ENCODE assay signal across 9 cellular contexts in genomic region chr7:104945599-104945956, GRCh38.
DNase-seq lines count a peak whose midpoint lies in the region; TF ChIP-seq lines count a peak whose summit lies in the region.
"Had no signal": no experiment of that assay in that cellular context is flagged by ENCODE, and none has a peak within 500 bp of the region (broad histone marks: within the 10 kb centered on the region; RNA-seq: fewer than 3 reads in every experiment).

No MANE protein-coding gene starts in this region.

- peaks cover 1% of the 10 kb centered on the region for H3K9me3 Mint-ChIP-seq in activated CD4-positive, alpha-beta T cell treated with anti-CD3 and anti-CD28 coated beads, Interleukin-2, amount 10 ng/mL, durations not matched to agents 7 days and 5 days

- POLR2A ChIA-PET in activated CD4-positive, alpha-beta T cell treated with anti-CD3 and anti-CD28 coated beads, Interleukin-2, amount 10 ng/mL, durations not matched to agents 7 days and 5 days (lab: Charles Lee): interaction anchor here (0.5 kb wide), 1 partner anchor 72 kb away, joined by 3 read pairs; no protein-coding TSS in a partner anchor

- TF ChIP-seq RAD21 in liver (IDR thresholded peaks at IDR 0.05): no peak

- peak overlapping the region; percentile 49 for H3K4me3 ChIP-seq in adipocyte (ENCODE audit: low read length)
- H3K4me3 ChIP-seq in liver (ENCODE audit: low read depth in 1 of 3, low read length in 3 of 3): no peak overlapping the region
- H3K4me3 ChIP-seq: MG63 had no signal

- peak overlapping the region; percentile 77 for H3K9ac ChIP-seq in adipocyte (ENCODE audit: low read length)
- no peak overlapping the region for H3K9ac ChIP-seq in liver (ENCODE audit: low read depth in 1 of 2, low read length in 2 of 2)

- H3K27ac ChIP-seq in liver (ENCODE audit: low read depth in 1 of 2, low read length in 2 of 2): peak overlapping the region; percentile 5 to 49
- peak overlapping the region; percentile 44 for H3K27ac ChIP-seq in temporal lobe (ENCODE audit: low read depth, low read length)

- CTCF ChIA-PET in activated CD4-positive, alpha-beta T cell treated with anti-CD3 and anti-CD28 coated beads, Interleukin-2, amount 10 ng/mL, durations not matched to agents 7 days and 5 days (lab: Charles Lee): interaction anchor here (0.5 to 1.5 kb wide), 8 partner anchors 9 to 1082 kb away, joined by 3 to 7 read pairs (median 3); partner anchors contain the start of gene RINT1

- intact Hi-C loops in posterior cingulate gyrus (cut with DNase I): no loop called here

- peak overlapping the region; percentile 99 for H3K27ac Mint-ChIP-seq in activated CD4-positive, alpha-beta T cell treated with anti-CD3 and anti-CD28 coated beads, Interleukin-2, amount 10 ng/mL, durations not matched to agents 7 days and 5 days

- DNase-seq in activated CD4-positive, alpha-beta T cell treated with anti-CD3 and anti-CD28 coated beads, Interleukin-2, amount 10 ng/mL, durations not matched to agents 7 days and 5 days: no peak
- DNase-seq in activated CD4-positive, alpha-beta T cell treated with anti-CD3 and anti-CD28 coated beads for 4 hours: no peak
- DNase-seq in adipocyte (ENCODE audit: low read depth): no peak
- no peak for DNase-seq in NCI-H524 (lab: John Stamatoyannopoulos, UW)
- DNase-seq in A172 (ENCODE audit: low spot score): no peak
- no peak for DNase-seq in posterior cingulate gyrus

- H3K27me3 ChIP-seq in adipocyte (replicated peaks; ENCODE audit: control insufficient read depth, insufficient read depth, low read length) (no peaks in the 10 kb centered on the region), liver (ENCODE audit: control insufficient read depth in 4 of 4, insufficient read depth in 4 of 4, low read length in 3 of 4) (no peaks in the 10 kb centered on the region)
- H3K27me3 ChIP-seq: MG63 had no signal

- peaks cover 8% of the 10 kb centered on the region for H3K36me3 Mint-ChIP-seq in activated CD4-positive, alpha-beta T cell treated with anti-CD3 and anti-CD28 coated beads, Interleukin-2, amount 10 ng/mL, durations not matched to agents 7 days and 5 days (ENCODE audit: low read depth)

- no peak for TF ChIP-seq CTCF in liver (IDR thresholded peaks at IDR 0.05; ENCODE audit: low read depth, low read length, missing input control)

- H3K4me1 ChIP-seq in adipocyte (ENCODE audit: control insufficient read depth, insufficient read depth, low read length) (peaks cover 18% of the 10 kb centered on the region), liver (ENCODE audit: control insufficient read depth in 4 of 4, insufficient read depth in 4 of 4, low read length in 3 of 4) (no peaks in the 10 kb centered on the region)

- H3K4me1 Mint-ChIP-seq in activated CD4-positive, alpha-beta T cell treated with anti-CD3 and anti-CD28 coated beads, Interleukin-2, amount 10 ng/mL, durations not matched to agents 7 days and 5 days: peaks cover 67% of the 10 kb centered on the region

- H3K36me3 ChIP-seq in adipocyte (ENCODE audit: control insufficient read depth, insufficient read depth, low read length, severe bottlenecking) (no peaks in the 10 kb centered on the region), liver (ENCODE audit: control insufficient read depth in 4 of 4, insufficient read depth in 3 of 4, low read depth in 1 of 4, low read length in 3 of 4) (no peaks in the 10 kb centered on the region)
- H3K36me3 ChIP-seq: MG63 had no signal

- H3K4me3 Mint-ChIP-seq in activated CD4-positive, alpha-beta T cell treated with anti-CD3 and anti-CD28 coated beads, Interleukin-2, amount 10 ng/mL, durations not matched to agents 7 days and 5 days: peak overlapping the region; percentile 70

- no peaks in the 10 kb centered on the region for H3K27me3 Mint-ChIP-seq in activated CD4-positive, alpha-beta T cell treated with anti-CD3 and anti-CD28 coated beads, Interleukin-2, amount 10 ng/mL, durations not matched to agents 7 days and 5 days

- no peaks in the 10 kb centered on the region for H3K9me3 ChIP-seq in adipocyte (ENCODE audit: control insufficient read depth, low read length)
- H3K9me3 ChIP-seq in liver (ENCODE audit: control insufficient read depth in 4 of 4, low read length in 3 of 4): no peaks in the 10 kb centered on the region
- H3K9me3 ChIP-seq: MG63 had no signal

TF ChIP-seq in liver, 16 proteins besides CTCF, POLR2A, EP300 and RAD21:
- TF ChIP-seq FOXA1 (IDR thresholded peaks at IDR 0.05): no peak
- no peak for TF ChIP-seq RXRA (IDR thresholded peaks at IDR 0.05)
- no peak for TF ChIP-seq TAF1 (conservative IDR thresholded peaks at IDR 0.05)
- TF ChIP-seq YY1 (IDR thresholded peaks at IDR 0.05): no peak
- TF ChIP-seq, protein P1, sequence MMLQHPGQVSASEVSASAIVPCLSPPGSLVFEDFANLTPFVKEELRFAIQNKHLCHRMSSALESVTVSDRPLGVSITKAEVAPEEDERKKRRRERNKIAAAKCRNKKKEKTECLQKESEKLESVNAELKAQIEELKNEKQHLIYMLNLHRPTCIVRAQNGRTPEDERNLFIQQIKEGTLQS (IDR thresholded peaks at IDR 0.05): no peak
- TF ChIP-seq FOXA2 (IDR thresholded peaks at IDR 0.05): no peak
- TF ChIP-seq REST (IDR thresholded peaks at IDR 0.05): no peak
- no peak for TF ChIP-seq JUND (IDR thresholded peaks at IDR 0.05)
- TF ChIP-seq, protein P2, sequence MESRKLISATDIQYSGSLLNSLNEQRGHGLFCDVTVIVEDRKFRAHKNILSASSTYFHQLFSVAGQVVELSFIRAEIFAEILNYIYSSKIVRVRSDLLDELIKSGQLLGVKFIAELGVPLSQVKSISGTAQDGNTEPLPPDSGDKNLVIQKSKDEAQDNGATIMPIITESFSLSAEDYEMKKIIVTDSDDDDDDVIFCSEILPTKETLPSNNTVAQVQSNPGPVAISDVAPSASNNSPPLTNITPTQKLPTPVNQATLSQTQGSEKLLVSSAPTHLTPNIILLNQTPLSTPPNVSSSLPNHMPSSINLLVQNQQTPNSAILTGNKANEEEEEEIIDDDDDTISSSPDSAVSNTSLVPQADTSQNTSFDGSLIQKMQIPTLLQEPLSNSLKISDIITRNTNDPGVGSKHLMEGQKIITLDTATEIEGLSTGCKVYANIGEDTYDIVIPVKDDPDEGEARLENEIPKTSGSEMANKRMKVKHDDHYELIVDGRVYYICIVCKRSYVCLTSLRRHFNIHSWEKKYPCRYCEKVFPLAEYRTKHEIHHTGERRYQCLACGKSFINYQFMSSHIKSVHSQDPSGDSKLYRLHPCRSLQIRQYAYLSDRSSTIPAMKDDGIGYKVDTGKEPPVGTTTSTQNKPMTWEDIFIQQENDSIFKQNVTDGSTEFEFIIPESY (IDR thresholded peaks at IDR 0.05): no peak
- TF ChIP-seq NR2F2 (IDR thresholded peaks at IDR 0.05): no peak
- no peak for TF ChIP-seq HNF4G (IDR thresholded peaks at IDR 0.05)
- TF ChIP-seq GABPA (IDR thresholded peaks at IDR 0.05 in 1 of 2, conservative IDR thresholded peaks at IDR 0.05 in 1 of 2): no peak
- TF ChIP-seq, protein P3, sequence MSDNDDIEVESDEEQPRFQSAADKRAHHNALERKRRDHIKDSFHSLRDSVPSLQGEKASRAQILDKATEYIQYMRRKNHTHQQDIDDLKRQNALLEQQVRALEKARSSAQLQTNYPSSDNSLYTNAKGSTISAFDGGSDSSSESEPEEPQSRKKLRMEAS (IDR thresholded peaks at IDR 0.05): no peak
- TF ChIP-seq HNF4A (conservative IDR thresholded peaks at IDR 0.05): no peak
